23 cellular contexts compared by ENCODE assay signal in genomic region chr1:1489861-1490260, GRCh38. TPM values are rescaled to one million over a fixed set of nuclear protein-coding genes. Genes with fewer than 3 reads are reported as not detected.
"Had no signal": no experiment of that assay in that cellular context is flagged by ENCODE, and none has a peak within 500 bp of the region (broad histone marks: within the 10 kb centered on the region; RNA-seq: fewer than 3 reads in every experiment).

No MANE protein-coding gene starts in this region.

- FAIRE-seq: RCC 7860 had no signal

- ATAC-seq: SK-N-SH treated with all-trans-retinoic acid at 6 μM for 48 hours had no signal

- H3K4me1 ChIP-seq: SJCRH30 had no signal

- H3K27ac Mint-ChIP-seq: IgD-negative memory B cell had no signal

- H3K27me3 ChIP-seq: SJCRH30 had no signal

- H3K4me1 Mint-ChIP-seq: IgD-negative memory B cell had no signal

- H3K27ac ChIP-seq: SJCRH30 had no signal

- H3K27me3 Mint-ChIP-seq: IgD-negative memory B cell had no signal

- H3K4me3 Mint-ChIP-seq: IgD-negative memory B cell had no signal

- DNase-seq: KBM-7, MV-4-11, NCI-H1048, NCI-H1105, NCI-H1417, NCI-H1436 treated with DMSO at 0.1 percent for 48 hours, NCI-H1694, NCI-H187 treated with DMSO at 0.1 percent for 48 hours, NCI-H2029 treated with DMSO at 0.1 percent for 48 hours, NCI-H2107, NCI-H2227 treated with DMSO at 0.1 percent for 48 hours, NCI-H510A, NCI-H524 treated with DMSO at 0.1 percent for 48 hours, NCI-H69, NCI-H774, RPMI8226, SHP77, SJCRH30 had no signal

- H3K4me3 ChIP-seq: SJCRH30 had no signal

RNA-seq across cellular contexts. Expression of gene ATAD3C, which starts 40.4 kb away (rescaled TPM):
- total RNA-seq: HT1080, LHCN-M2 had no signal

RNA-seq across cellular contexts. Expression of gene TMEM240, which starts 50.6 kb away (rescaled TPM):
- polyA plus RNA-seq: IgD-negative memory B cell had no signal

RNA-seq across cellular contexts. Expression of gene VWA1, which starts 54.4 kb away (rescaled TPM):
- polyA plus RNA-seq: IgD-negative memory B cell had no signal
